Comparison of ENCODE assay signal across 8 cellular contexts in genomic region chr6:7260291-7261029, GRCh38. TPM values are rescaled to one million over a fixed set of nuclear protein-coding genes. Genes with fewer than 3 reads are reported as not detected.
DNase-seq lines count a peak whose midpoint lies in the region; ATAC-seq and TF ChIP-seq lines count a peak whose summit lies in the region.

No MANE protein-coding gene starts in this region.

- DNase-seq in RWPE2 (ENCODE audit: low spot score) (no peak), fibroblast of villous mesenchyme (ENCODE audit: low read depth) (no peak), HUDEP-2 (lab: John Stamatoyannopoulos, UW; ENCODE audit: unreplicated experiment in 76 of 76) (no peak), Ammon's horn (ENCODE audit: low spot score) (no peak)

- TF ChIP-seq CTCF in GM12875 (IDR thresholded peaks at IDR 0.05; ENCODE audit: borderline replicate concordance, insufficient read depth, low read depth, low read length) (no peak), RWPE2 (IDR thresholded peaks at IDR 0.05; ENCODE audit: poor library complexity, severe bottlenecking) (no peak), fibroblast of villous mesenchyme (IDR thresholded peaks at IDR 0.05; ENCODE audit: insufficient read depth, low read depth, low read length) (no peak), parathyroid adenoma (IDR thresholded peaks at IDR 0.05) (no peak)

- no peaks in the 10 kb centered on the region for H3K9me3 ChIP-seq in RWPE2 (ENCODE audit: severe bottlenecking)
- no peaks in the 10 kb centered on the region for H3K9me3 ChIP-seq in parathyroid adenoma (ENCODE audit: control insufficient read depth, low read length)

- ATAC-seq in RWPE2 (ENCODE audit: low read depth) (no peak; the same call in 2 of the 3 replicates), GM21360 (IDR thresholded peaks at IDR 0.05; ENCODE audit: unreplicated experiment) (no peak), HG03108 (IDR thresholded peaks at IDR 0.05; ENCODE audit: unreplicated experiment) (no peak)

- peak overlapping the region; percentile 99 for H2AFZ ChIP-seq in parathyroid adenoma

- peak overlapping the region; percentile 38 for H3K27ac ChIP-seq in RWPE2 (ENCODE audit: poor library complexity, severe bottlenecking)
- peak overlapping the region; percentile 98 for H3K27ac ChIP-seq in parathyroid adenoma

- H3K27me3 ChIP-seq in RWPE2 (ENCODE audit: insufficient read depth, poor library complexity, severe bottlenecking): no peaks in the 10 kb centered on the region
- no peaks in the 10 kb centered on the region for H3K27me3 ChIP-seq in parathyroid adenoma (ENCODE audit: control insufficient read depth, insufficient read depth, low read length)

- H3K36me3 ChIP-seq in RWPE2 (ENCODE audit: low read depth) (no peaks in the 10 kb centered on the region), parathyroid adenoma (ENCODE audit: control insufficient read depth, insufficient read depth, low read length) (no peaks in the 10 kb centered on the region)

- H3K4me1 ChIP-seq in RWPE2 (ENCODE audit: insufficient read depth, poor library complexity, severe bottlenecking): peaks cover 12% of the 10 kb centered on the region
- H3K4me1 ChIP-seq in parathyroid adenoma: peaks cover 17% of the 10 kb centered on the region

- H3K4me3 ChIP-seq in GM12875 (ENCODE audit: low read depth, low read length): peak overlapping the region; percentile 30
- H3K4me3 ChIP-seq in RWPE2 (ENCODE audit: severe bottlenecking): peak overlapping the region; percentile 36
- H3K4me3 ChIP-seq in fibroblast of villous mesenchyme (ENCODE audit: low read depth, low read length): peak overlapping the region; percentile 81
- peak overlapping the region; percentile 80 for H3K4me3 ChIP-seq in parathyroid adenoma (ENCODE audit: low read depth, low read length)

- H3K4me2 ChIP-seq in parathyroid adenoma (ENCODE audit: low read length): peak overlapping the region; percentile 94

- H3K79me2 ChIP-seq in parathyroid adenoma: no peaks in the 10 kb centered on the region

- peak overlapping the region; percentile 28 for H3K9ac ChIP-seq in parathyroid adenoma

RNA-seq across cellular contexts. Expression of gene SSR1, which starts 52.5 kb away (rescaled TPM):
- 91.2 and 203 TPM in 2 replicates for total RNA-seq in fibroblast of villous mesenchyme

Comparison
In these comparisons a context has a peak if more than half of its experiments do, and no peak if none do; other contexts are left out.
1. H3K4me3 ChIP-seq: peak in every context shown above with its lines; median percentile 81 in fibroblast of villous mesenchyme; 80 in parathyroid adenoma; 36 in RWPE2; 30 in GM12875.